In the genomic region with DNA sequence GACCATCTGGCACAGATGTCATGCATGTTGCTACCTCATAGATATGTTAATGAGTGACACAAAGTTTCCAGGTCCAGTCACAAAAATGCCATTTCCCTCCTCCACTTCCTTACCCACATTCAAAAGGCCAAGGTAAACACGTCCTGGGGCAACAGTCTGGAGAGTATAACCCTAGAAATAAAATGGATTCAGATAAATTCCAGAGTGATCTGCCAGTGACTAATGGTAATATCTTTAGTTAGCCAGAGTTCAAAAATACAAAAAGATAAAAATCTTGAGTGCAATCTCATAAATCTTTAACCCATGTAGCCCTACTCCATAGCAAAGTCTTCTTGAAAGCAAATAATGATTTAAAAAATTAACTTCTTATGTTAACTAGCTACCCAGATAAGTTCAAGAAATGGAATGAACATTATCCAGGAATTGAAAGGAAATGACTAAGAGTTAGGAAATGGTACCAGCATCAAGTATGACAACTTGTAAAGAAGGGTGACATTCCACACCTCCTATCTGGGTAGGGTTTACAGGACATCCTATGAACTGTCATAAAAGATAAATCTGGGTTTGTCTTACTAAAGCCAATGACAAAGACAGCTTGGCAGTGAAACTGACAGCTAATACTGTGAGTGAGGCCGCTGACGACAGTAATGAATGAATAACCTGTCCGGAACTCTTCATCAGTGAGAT, we compare ENCODE assay signal across 14 cellular contexts. TPM values are rescaled to one million over a fixed set of nuclear protein-coding genes. Genes with fewer than 3 reads are reported as not detected.
DNase-seq lines count a peak whose midpoint lies in the region; ATAC-seq and TF ChIP-seq lines count a peak whose summit lies in the region.
"Had no signal": no experiment of that assay in that cellular context is flagged by ENCODE, and none has a peak within 500 bp of the region (broad histone marks: within the 10 kb centered on the region; RNA-seq: fewer than 3 reads in every experiment).

No MANE protein-coding gene starts in this region.

- H3K9me3 ChIP-seq in HCT116 (ENCODE audit: control insufficient read depth in 1 of 2, insufficient read depth in 1 of 2, low read depth in 1 of 2, low read length in 2 of 2) (no peaks in the 10 kb centered on the region), upper lobe of left lung (no peaks in the 10 kb centered on the region)

- WGBS in upper lobe of left lung, 2 donors = 43 to 68% methylated on average over 4 of the region's 4 CpGs

- H3K4me1 ChIP-seq in HCT116 (ENCODE audit: control insufficient read depth in 1 of 2, insufficient read depth in 2 of 2, low read length in 2 of 2) (peaks cover 7 to 20% of the 10 kb centered on the region in 2 experiments; a peak in 3 of 4 replicates), foreskin keratinocyte (peaks cover 25% of the 10 kb centered on the region), upper lobe of left lung (no peaks in the 10 kb centered on the region)

- CTCF ChIA-PET in BJ (lab: Yijun Ruan, JAX) = no interaction called here
- CTCF ChIA-PET in HCT116 (lab: Charles Lee) = no interaction called here

- peak overlapping the region; percentile 66 for H3K4me2 ChIP-seq in HCT116 (ENCODE audit: low read length)

- RAD21 ChIA-PET in HCT116 (lab: Charles Lee; ENCODE audit: low non-redundant PET in 1 of 2, low total read pairs in 2 of 2, uncharacterized antibody in 2 of 2, unreplicated experiment in 2 of 2) = no interaction called here

- peak; percentile 86 for ATAC-seq in HCT116
- ATAC-seq in foreskin keratinocyte = peak; percentile 77
- ATAC-seq in upper lobe of left lung (ENCODE audit: low FRiP score in 2 of 2) = no peak
- ATAC-seq: T-cell had no signal

- POLR2A ChIA-PET in BJ (lab: Charles Lee) (no interaction called here), HCT116 (lab: Charles Lee) (no interaction called here)

- no peaks in the 10 kb centered on the region; the same call in 1 of the 2 replicates for H3K9me2 ChIP-seq in HCT116 (ENCODE audit: insufficient read depth)

- BruUV-seq in HCT116 (replicated peaks; lab: Mats Ljungman, UMichigan) = no TSS peak

- H3K27me3 ChIP-seq in BJ (ENCODE audit: control insufficient read depth, insufficient read depth, low read length) (no peaks in the 10 kb centered on the region), HCT116 (ENCODE audit: insufficient read depth, low read length) (no peaks in the 10 kb centered on the region), foreskin keratinocyte (no peaks in the 10 kb centered on the region), upper lobe of left lung (peaks cover 0 to 4% (median 0%) of the 10 kb centered on the region in 4 donors)

- TF ChIP-seq CTCF in BJ (IDR thresholded peaks at IDR 0.05; ENCODE audit: insufficient read depth, low read depth, low read length) (no peak), HCT116 (IDR thresholded peaks at IDR 0.05 in 2 of 3, conservative IDR thresholded peaks at IDR 0.05 in 1 of 3; ENCODE audit: borderline replicate concordance in 1 of 3, insufficient read depth in 1 of 3, low read depth in 2 of 3, low read length in 2 of 3) (no peak), foreskin keratinocyte (conservative IDR thresholded peaks at IDR 0.05) (no peak), upper lobe of left lung (IDR thresholded peaks at IDR 0.05) (no peak)

- H3K36me3 ChIP-seq in BJ (ENCODE audit: control insufficient read depth, insufficient read depth, low read length) (no peaks in the 10 kb centered on the region), HCT116 (ENCODE audit: control insufficient read depth in 1 of 2, insufficient read depth in 2 of 2, low read length in 2 of 2) (no peaks in the 10 kb centered on the region), upper lobe of left lung (no peaks in the 10 kb centered on the region)

- intact Hi-C loops in HCT116 (cut with micrococcal nuclease) = no loop called here

- TF ChIP-seq RAD21 in HCT116 (IDR thresholded peaks at IDR 0.05; ENCODE audit: low read depth) = no peak; the same call in 1 of the 2 replicates

- no peak overlapping the region for H3K27ac ChIP-seq in HCT116 (ENCODE audit: low read depth, low read length)
- peak overlapping the region; percentile 61 for H3K27ac ChIP-seq in foreskin keratinocyte
- no peak overlapping the region for H3K27ac ChIP-seq in substantia nigra (ENCODE audit: low read depth, low read length, poor library complexity, severe bottlenecking)
- H3K27ac ChIP-seq in upper lobe of left lung = no peak overlapping the region

- H2AFZ ChIP-seq in HCT116 (ENCODE audit: low read depth, low read length, poor library complexity, severe bottlenecking) = peak overlapping the region; percentile 24

- H3K9ac ChIP-seq in HCT116 (ENCODE audit: low read length) = no peak overlapping the region

- TF ChIP-seq POLR2A in HCT116 (IDR thresholded peaks at IDR 0.05; ENCODE audit: borderline replicate concordance, extremely low read depth, insufficient read depth, insufficient read length) (no peak), upper lobe of left lung (IDR thresholded peaks at IDR 0.05) (no peak)

- peak; percentile 46 for DNase-seq in BJ (ENCODE audit: low read depth)
- DNase-seq in HCT116 (ENCODE audit: low read depth, low spot score) = peak; percentile 36
- DNase-seq in RKO (ENCODE audit: low spot score) = peak; percentile 91
- DNase-seq in foreskin keratinocyte = peak; percentile 67 to 84
- DNase-seq in NCI-H2171 (lab: John Stamatoyannopoulos, UW) = no peak
- DNase-seq in substantia nigra (lab: John Stamatoyannopoulos, UW) = no peak
- no peak for DNase-seq in HUDEP-2 (lab: John Stamatoyannopoulos, UW; ENCODE audit: unreplicated experiment in 76 of 76)
- no peak for DNase-seq in upper lobe of left lung
- DNase-seq: activated naive CD8-positive, alpha-beta T cell treated with anti-CD3 and anti-CD28 coated beads, Interleukin-2, amount 10 ng/mL, durations not matched to agents 7 days and 5 days; AML-193; NCI-H69; occipital lobe; stimulated activated CD4-positive, alpha-beta T cell treated with anti-CD3 and anti-CD28 coated beads, Interleukin-4, amount 100 ng/mL, for 24 hours; T-cell had no signal

- H3K4me3 ChIP-seq in BJ (ENCODE audit: low read depth, low read length) (no peak overlapping the region), HCT116 (replicated peaks in 1 of 2; ENCODE audit: low read depth in 1 of 2, low read length in 2 of 2) (peak overlapping the region in 1 of 2 experiments; percentile 19; a peak in 1 of 4 replicates), upper lobe of left lung (no peak overlapping the region)

- no peaks in the 10 kb centered on the region for H4K20me1 ChIP-seq in HCT116 (ENCODE audit: insufficient read depth)

- H3K79me2 ChIP-seq in HCT116 (ENCODE audit: insufficient read depth, low read length) = no peaks in the 10 kb centered on the region

- no peak for TF ChIP-seq EP300 in upper lobe of left lung (IDR thresholded peaks at IDR 0.05)

TF ChIP-seq in HCT116, 20 proteins besides CTCF, POLR2A, EP300 and RAD21 (continues in another document):
- TF ChIP-seq EZH2phosphoT487 (IDR thresholded peaks at IDR 0.05; ENCODE audit: borderline replicate concordance) (no peak), SP1 (IDR thresholded peaks at IDR 0.05; ENCODE audit: low read depth) (peak; percentile 56; the same call in 1 of the 2 replicates), FOSL1 (IDR thresholded peaks at IDR 0.05; ENCODE audit: low read depth) (peak; percentile 50), EGR1 (IDR thresholded peaks at IDR 0.05; ENCODE audit: low read depth) (no peak), TCF7L2 (IDR thresholded peaks at IDR 0.05; ENCODE audit: borderline replicate concordance, extremely low read depth, insufficient read depth, insufficient read length) (no peak), CEBPB (IDR thresholded peaks at IDR 0.05; ENCODE audit: low read depth) (no peak), ATF3 (IDR thresholded peaks at IDR 0.05) (no peak), JUND (IDR thresholded peaks at IDR 0.05) (peak; percentile 19; the same call in 1 of the 2 replicates), POLR2AphosphoS5 (IDR thresholded peaks at IDR 0.05; ENCODE audit: low read depth, low read length) (no peak), SIN3A (IDR thresholded peaks at IDR 0.05; ENCODE audit: low read depth) (peak; percentile 53; the same call in 1 of the 2 replicates)
- TF ChIP-seq, protein P1, sequence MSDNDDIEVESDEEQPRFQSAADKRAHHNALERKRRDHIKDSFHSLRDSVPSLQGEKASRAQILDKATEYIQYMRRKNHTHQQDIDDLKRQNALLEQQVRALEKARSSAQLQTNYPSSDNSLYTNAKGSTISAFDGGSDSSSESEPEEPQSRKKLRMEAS (IDR thresholded peaks at IDR 0.05) = no peak
- TF ChIP-seq, protein P2, sequence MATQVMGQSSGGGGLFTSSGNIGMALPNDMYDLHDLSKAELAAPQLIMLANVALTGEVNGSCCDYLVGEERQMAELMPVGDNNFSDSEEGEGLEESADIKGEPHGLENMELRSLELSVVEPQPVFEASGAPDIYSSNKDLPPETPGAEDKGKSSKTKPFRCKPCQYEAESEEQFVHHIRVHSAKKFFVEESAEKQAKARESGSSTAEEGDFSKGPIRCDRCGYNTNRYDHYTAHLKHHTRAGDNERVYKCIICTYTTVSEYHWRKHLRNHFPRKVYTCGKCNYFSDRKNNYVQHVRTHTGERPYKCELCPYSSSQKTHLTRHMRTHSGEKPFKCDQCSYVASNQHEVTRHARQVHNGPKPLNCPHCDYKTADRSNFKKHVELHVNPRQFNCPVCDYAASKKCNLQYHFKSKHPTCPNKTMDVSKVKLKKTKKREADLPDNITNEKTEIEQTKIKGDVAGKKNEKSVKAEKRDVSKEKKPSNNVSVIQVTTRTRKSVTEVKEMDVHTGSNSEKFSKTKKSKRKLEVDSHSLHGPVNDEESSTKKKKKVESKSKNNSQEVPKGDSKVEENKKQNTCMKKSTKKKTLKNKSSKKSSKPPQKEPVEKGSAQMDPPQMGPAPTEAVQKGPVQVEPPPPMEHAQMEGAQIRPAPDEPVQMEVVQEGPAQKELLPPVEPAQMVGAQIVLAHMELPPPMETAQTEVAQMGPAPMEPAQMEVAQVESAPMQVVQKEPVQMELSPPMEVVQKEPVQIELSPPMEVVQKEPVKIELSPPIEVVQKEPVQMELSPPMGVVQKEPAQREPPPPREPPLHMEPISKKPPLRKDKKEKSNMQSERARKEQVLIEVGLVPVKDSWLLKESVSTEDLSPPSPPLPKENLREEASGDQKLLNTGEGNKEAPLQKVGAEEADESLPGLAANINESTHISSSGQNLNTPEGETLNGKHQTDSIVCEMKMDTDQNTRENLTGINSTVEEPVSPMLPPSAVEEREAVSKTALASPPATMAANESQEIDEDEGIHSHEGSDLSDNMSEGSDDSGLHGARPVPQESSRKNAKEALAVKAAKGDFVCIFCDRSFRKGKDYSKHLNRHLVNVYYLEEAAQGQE (IDR thresholded peaks at IDR 0.05; ENCODE audit: low read depth) = no peak

RNA-seq across cellular contexts. Expression of gene RGS2, which starts 18.1 kb away (rescaled TPM):
- polyA plus RNA-seq in BJ (2011; rRNA removed) (11.5 and 26.0 TPM in 2 replicates), foreskin keratinocyte (3.0 and 3.3 TPM in 2 replicates)
- polyA minus RNA-seq in BJ (2011; rRNA and poly(A)+ RNA removed) = 4.8 and 7.8 TPM in 2 replicates
- total RNA-seq in HCT116 (2021; ENCODE audit: unreplicated experiment) (21.1 TPM), foreskin keratinocyte (3.4 and 4.5 TPM in 2 replicates), upper lobe of left lung (100 to 1,000 TPM in 1 of 6 donors, 10 to 100 TPM in 5; 10.5 to 134 (median 54.7) TPM)
- polyA plus RNA-seq in HCT116 (2012) = 16.4 and 19.6 TPM in 2 replicates

Comparison
In these comparisons a context has a peak if more than half of its experiments do, and no peak if none do; other contexts are left out.
1. DNase-seq: peak in BJ (single experiment), HCT116 (single experiment), RKO (single experiment) and foreskin keratinocyte (2 of 2); none in NCI-H2171 (single experiment), substantia nigra (0 of 49), HUDEP-2 (0 of 76) and upper lobe of left lung (0 of 2).
2. ATAC-seq: peak in HCT116 (single experiment) and foreskin keratinocyte (single experiment); none in upper lobe of left lung (0 of 2).